In genomic region chr17:45320931-45321461, GRCh38 we compare ENCODE assay signal across 1 cellular context.
TF ChIP-seq lines count a peak whose summit lies in the region.

No MANE protein-coding gene starts in this region.

TF ChIP-seq in SK-N-SH, 30 proteins besides CTCF, POLR2A, EP300 and RAD21 (continued from another document):
- TF ChIP-seq IRF3 (IDR thresholded peaks at IDR 0.05; ENCODE audit: low read depth, low read length): no peak
- peak; percentile 75 for TF ChIP-seq REST (IDR thresholded peaks at IDR 0.05; ENCODE audit: low read depth, low read length)
- 0 out of 2 replicates have a peak, but pooled peaks have one; percentile 15 for TF ChIP-seq USF1 (IDR thresholded peaks at IDR 0.05; ENCODE audit: borderline replicate concordance, low read depth)
- peak; percentile 95 for TF ChIP-seq PBX3 (IDR thresholded peaks at IDR 0.05)
TF ChIP-seq in SK-N-SH: peak in this region for 19.
